ENCODE assay signal across 1 cellular context in the genomic region with DNA sequence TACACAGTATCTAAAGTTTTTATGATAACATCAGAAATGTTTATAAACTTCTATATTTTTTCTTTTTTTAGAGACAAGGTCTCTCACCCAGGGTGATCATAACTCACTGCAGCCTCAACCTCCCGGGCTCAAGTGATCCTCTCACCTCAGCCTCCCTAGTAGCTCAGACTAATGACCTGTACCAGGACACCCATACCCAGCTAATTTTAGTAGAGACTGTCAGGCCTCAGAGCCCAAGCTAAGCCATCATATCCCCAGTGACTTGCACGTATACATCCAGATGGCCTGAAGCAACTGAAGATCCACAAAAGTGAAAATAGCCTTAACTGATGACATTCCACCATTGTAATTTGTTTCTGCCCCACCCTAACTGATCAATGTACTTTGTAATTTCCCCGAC.
TF ChIP-seq lines count a peak whose summit lies in the region.

No MANE protein-coding gene starts in this region.

TF ChIP-seq in HepG2, 621 proteins besides CTCF, POLR2A, EP300 and RAD21:
- TF ChIP-seq, protein P1, sequence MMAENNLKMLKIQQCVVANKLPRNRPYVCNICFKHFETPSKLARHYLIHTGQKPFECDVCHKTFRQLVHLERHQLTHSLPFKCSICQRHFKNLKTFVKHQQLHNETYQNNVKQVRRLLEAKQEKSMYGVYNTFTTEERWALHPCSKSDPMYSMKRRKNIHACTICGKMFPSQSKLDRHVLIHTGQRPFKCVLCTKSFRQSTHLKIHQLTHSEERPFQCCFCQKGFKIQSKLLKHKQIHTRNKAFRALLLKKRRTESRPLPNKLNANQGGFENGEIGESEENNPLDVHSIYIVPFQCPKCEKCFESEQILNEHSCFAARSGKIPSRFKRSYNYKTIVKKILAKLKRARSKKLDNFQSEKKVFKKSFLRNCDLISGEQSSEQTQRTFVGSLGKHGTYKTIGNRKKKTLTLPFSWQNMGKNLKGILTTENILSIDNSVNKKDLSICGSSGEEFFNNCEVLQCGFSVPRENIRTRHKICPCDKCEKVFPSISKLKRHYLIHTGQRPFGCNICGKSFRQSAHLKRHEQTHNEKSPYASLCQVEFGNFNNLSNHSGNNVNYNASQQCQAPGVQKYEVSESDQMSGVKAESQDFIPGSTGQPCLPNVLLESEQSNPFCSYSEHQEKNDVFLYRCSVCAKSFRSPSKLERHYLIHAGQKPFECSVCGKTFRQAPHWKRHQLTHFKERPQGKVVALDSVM (CRISPR knock-in tag; IDR thresholded peaks at IDR 0.05): peak; percentile 49; the same call in 1 of the 2 replicates
